ENCODE assay signal across 2 cellular contexts in the genomic region with DNA sequence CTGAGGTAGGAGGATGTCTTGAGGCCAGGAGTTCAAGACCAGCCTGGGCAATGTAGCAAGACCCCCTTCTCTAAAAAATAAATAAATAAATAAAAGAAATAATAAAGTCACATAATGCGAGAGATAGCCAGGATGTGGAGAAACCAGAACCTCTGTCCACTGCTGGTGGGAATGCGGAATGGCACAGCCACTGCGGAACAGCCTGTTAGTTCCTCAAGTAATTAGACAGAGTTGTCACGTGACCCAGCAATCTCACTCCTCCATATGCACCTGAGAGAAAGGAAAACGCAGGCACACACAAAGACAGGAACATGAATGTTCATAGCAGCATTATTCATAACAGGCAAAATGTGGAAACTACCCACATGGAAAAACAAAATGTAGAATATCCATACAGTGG.
TF ChIP-seq lines count a peak whose summit lies in the region.

No MANE protein-coding gene starts in this region.

TF ChIP-seq in SK-N-SH, 30 proteins besides CTCF, POLR2A, EP300 and RAD21 (continued from another document):
- TF ChIP-seq, protein P1, sequence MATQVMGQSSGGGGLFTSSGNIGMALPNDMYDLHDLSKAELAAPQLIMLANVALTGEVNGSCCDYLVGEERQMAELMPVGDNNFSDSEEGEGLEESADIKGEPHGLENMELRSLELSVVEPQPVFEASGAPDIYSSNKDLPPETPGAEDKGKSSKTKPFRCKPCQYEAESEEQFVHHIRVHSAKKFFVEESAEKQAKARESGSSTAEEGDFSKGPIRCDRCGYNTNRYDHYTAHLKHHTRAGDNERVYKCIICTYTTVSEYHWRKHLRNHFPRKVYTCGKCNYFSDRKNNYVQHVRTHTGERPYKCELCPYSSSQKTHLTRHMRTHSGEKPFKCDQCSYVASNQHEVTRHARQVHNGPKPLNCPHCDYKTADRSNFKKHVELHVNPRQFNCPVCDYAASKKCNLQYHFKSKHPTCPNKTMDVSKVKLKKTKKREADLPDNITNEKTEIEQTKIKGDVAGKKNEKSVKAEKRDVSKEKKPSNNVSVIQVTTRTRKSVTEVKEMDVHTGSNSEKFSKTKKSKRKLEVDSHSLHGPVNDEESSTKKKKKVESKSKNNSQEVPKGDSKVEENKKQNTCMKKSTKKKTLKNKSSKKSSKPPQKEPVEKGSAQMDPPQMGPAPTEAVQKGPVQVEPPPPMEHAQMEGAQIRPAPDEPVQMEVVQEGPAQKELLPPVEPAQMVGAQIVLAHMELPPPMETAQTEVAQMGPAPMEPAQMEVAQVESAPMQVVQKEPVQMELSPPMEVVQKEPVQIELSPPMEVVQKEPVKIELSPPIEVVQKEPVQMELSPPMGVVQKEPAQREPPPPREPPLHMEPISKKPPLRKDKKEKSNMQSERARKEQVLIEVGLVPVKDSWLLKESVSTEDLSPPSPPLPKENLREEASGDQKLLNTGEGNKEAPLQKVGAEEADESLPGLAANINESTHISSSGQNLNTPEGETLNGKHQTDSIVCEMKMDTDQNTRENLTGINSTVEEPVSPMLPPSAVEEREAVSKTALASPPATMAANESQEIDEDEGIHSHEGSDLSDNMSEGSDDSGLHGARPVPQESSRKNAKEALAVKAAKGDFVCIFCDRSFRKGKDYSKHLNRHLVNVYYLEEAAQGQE (IDR thresholded peaks at IDR 0.05; ENCODE audit: low read depth, low read length): no peak

TF ChIP-seq in SK-N-SH treated with all-trans-retinoic acid at 6 μM for 48 hours, 23 proteins besides CTCF, POLR2A, EP300 and RAD21 (continued from another document):
- TF ChIP-seq, protein P2, sequence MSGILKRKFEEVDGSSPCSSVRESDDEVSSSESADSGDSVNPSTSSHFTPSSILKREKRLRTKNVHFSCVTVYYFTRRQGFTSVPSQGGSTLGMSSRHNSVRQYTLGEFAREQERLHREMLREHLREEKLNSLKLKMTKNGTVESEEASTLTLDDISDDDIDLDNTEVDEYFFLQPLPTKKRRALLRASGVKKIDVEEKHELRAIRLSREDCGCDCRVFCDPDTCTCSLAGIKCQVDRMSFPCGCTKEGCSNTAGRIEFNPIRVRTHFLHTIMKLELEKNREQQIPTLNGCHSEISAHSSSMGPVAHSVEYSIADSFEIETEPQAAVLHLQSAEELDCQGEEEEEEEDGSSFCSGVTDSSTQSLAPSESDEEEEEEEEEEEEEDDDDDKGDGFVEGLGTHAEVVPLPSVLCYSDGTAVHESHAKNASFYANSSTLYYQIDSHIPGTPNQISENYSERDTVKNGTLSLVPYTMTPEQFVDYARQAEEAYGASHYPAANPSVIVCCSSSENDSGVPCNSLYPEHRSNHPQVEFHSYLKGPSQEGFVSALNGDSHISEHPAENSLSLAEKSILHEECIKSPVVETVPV (CRISPR knock-in tag; IDR thresholded peaks at IDR 0.05): no peak
- TF ChIP-seq ZFP30 (CRISPR knock-in tag; IDR thresholded peaks at IDR 0.05) (no peak), ZC3H10 (CRISPR knock-in tag; IDR thresholded peaks at IDR 0.05) (no peak), GLIS3 (CRISPR knock-in tag; IDR thresholded peaks at IDR 0.05) (no peak), PATZ1 (CRISPR knock-in tag; IDR thresholded peaks at IDR 0.05; ENCODE audit: borderline replicate concordance) (no peak), ISL1 (CRISPR knock-in tag; IDR thresholded peaks at IDR 0.05) (no peak), TOX (CRISPR knock-in tag; IDR thresholded peaks at IDR 0.05; ENCODE audit: borderline replicate concordance) (no peak), ZNF565 (CRISPR knock-in tag; conservative IDR thresholded peaks at IDR 0.05; ENCODE audit: low read depth) (no peak), BACH2 (CRISPR knock-in tag; IDR thresholded peaks at IDR 0.05; ENCODE audit: borderline replicate concordance) (no peak)
